In the genomic region with DNA sequence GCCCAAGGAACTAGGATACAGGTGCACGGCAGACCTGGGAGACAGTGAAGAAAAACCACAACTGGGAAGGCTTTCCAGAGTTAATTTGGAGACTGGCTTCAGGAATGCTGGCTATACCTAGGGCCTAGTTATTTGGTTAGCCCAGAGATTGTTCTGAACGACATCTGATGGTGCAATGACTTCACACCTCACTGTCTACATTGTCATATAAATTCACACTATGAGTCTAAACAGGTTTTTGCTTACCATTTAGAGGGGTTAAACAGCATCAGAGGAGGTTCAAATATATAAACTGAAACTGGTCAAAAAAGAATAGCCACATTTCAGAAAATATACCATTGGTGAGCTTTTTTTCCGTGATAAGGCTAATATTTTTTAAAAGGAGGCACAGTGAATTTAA, we compare ENCODE assay signal across 20 cellular contexts.
"Had no signal": no experiment of that assay in that cellular context is flagged by ENCODE, and none has a peak within 500 bp of the region (broad histone marks: within the 10 kb centered on the region; RNA-seq: fewer than 3 reads in every experiment).

No MANE protein-coding gene starts in this region.

- H3K4me3 Mint-ChIP-seq: activated CD4-positive, alpha-beta memory T cell treated with anti-CD3 and anti-CD28 coated beads, Interleukin-2, amount 10 ng/mL, durations not matched to agents 7 days and 5 days; activated CD8-positive, alpha-beta memory T cell treated with anti-CD3 and anti-CD28 coated beads, Interleukin-2, amount 10 ng/mL, durations not matched to agents 7 days and 5 days; activated naive CD4-positive, alpha-beta T cell treated with anti-CD3 and anti-CD28 coated beads, Interleukin-2, amount 50 U/mL, for 24 hours; naive B cell had no signal

- H3K9me3 Mint-ChIP-seq: activated CD4-positive, alpha-beta memory T cell treated with anti-CD3 and anti-CD28 coated beads, Interleukin-2, amount 10 ng/mL, durations not matched to agents 7 days and 5 days; activated naive CD4-positive, alpha-beta T cell treated with anti-CD3 and anti-CD28 coated beads, Interleukin-2, amount 50 U/mL, for 24 hours; naive B cell had no signal

- H3K9me3 ChIP-seq: mucosa of descending colon, ovary, spleen, tibial artery had no signal

- H3K27ac ChIP-seq: ovary, tibial artery had no signal

- H3K4me3 ChIP-seq: mucosa of descending colon, ovary, spleen, tibial artery had no signal

- H3K27me3 Mint-ChIP-seq: activated CD4-positive, alpha-beta memory T cell treated with anti-CD3 and anti-CD28 coated beads, Interleukin-2, amount 10 ng/mL, durations not matched to agents 7 days and 5 days; activated CD8-positive, alpha-beta memory T cell treated with anti-CD3 and anti-CD28 coated beads, Interleukin-2, amount 10 ng/mL, durations not matched to agents 7 days and 5 days; activated naive CD4-positive, alpha-beta T cell treated with anti-CD3 and anti-CD28 coated beads, Interleukin-2, amount 50 U/mL, for 24 hours; naive B cell had no signal

- H3K27ac Mint-ChIP-seq: activated CD4-positive, alpha-beta memory T cell treated with anti-CD3 and anti-CD28 coated beads, Interleukin-2, amount 10 ng/mL, durations not matched to agents 7 days and 5 days; activated CD8-positive, alpha-beta memory T cell treated with anti-CD3 and anti-CD28 coated beads, Interleukin-2, amount 10 ng/mL, durations not matched to agents 7 days and 5 days had no signal

- H3K36me3 ChIP-seq: ovary had no signal

- ATAC-seq: activated CD8-positive, alpha-beta memory T cell treated with anti-CD3 and anti-CD28 coated beads, Interleukin-2, amount 10 ng/mL, durations not matched to agents 7 days and 5 days; sciatic nerve had no signal

- H3K27me3 ChIP-seq: ovary, spleen, tibial artery had no signal

- DNase-seq: activated CD4-positive, alpha-beta memory T cell treated with anti-CD3 and anti-CD28 coated beads, Interleukin-2, amount 10 ng/mL, durations not matched to agents 7 days and 5 days; activated CD4-positive, alpha-beta T cell treated with anti-CD3 and anti-CD28 coated beads for 48 hours; activated CD4-positive, CD25-positive, alpha-beta regulatory T cell; activated CD8-positive, alpha-beta memory T cell treated with anti-CD3 and anti-CD28 coated beads, Interleukin-2, amount 10 ng/mL, durations not matched to agents 7 days and 5 days; activated effector memory CD4-positive, alpha-beta T cell treated with Interleukin-2 at 50 U/mL for 16 hours; amniotic stem cell; dermis blood vessel endothelial cell; kidney; left ventricle myocardium superior; mesenchymal stem cell; mucosa of descending colon; naive B cell; ovary; spleen; stimulated activated naive CD4-positive, alpha-beta T cell treated with Interleukin-2 at 50 U/mL for 16 hours; T-helper 1 cell; T1000; tibial artery had no signal
